ENCODE assay signal across 11 cellular contexts in genomic region chr2:215983581-215984351, GRCh38. TPM values are rescaled to one million over a fixed set of nuclear protein-coding genes. Genes with fewer than 3 reads are reported as not detected.
A peak's percentile ranks its signal among the peaks of the same experiment; 100 is the strongest.
DNase-seq lines count a peak whose midpoint lies in the region; ATAC-seq and TF ChIP-seq lines count a peak whose summit lies in the region.
"Had no signal": no experiment of that assay in that cellular context is flagged by ENCODE, and none has a peak within 500 bp of the region (broad histone marks: within the 10 kb centered on the region; RNA-seq: fewer than 3 reads in every experiment).

No MANE protein-coding gene starts in this region.

- H3K27ac ChIP-seq in upper lobe of right lung (no peak overlapping the region), RWPE1 (no peak overlapping the region)
- H3K27ac ChIP-seq: parathyroid adenoma had no signal

- DNase-seq in upper lobe of right lung (no peak), HuH-7.5 (ENCODE audit: low spot score) (no peak), D341Med (ENCODE audit: low spot score) (no peak), RWPE1 (ENCODE audit: low spot score) (no peak)
- DNase-seq: DMS153 had no signal

- H3K4me3 ChIP-seq in upper lobe of right lung: no peak overlapping the region
- H3K4me3 ChIP-seq: GM23338 had no signal

- no peaks in the 10 kb centered on the region for H3K36me3 ChIP-seq in upper lobe of right lung

- intact Hi-C loops in upper lobe of right lung (cut with DNase I): no loop called here

- CTCF ChIA-PET in RWPE1 (lab: Yijun Ruan, JAX): no interaction called here

- no peak for TF ChIP-seq POLR2A in GM18505 (IDR thresholded peaks at IDR 0.05; ENCODE audit: borderline replicate concordance, extremely low read depth, insufficient read depth, insufficient read length)

- no peaks in the 10 kb centered on the region for H3K4me1 ChIP-seq in upper lobe of right lung
- H3K4me1 ChIP-seq: parathyroid adenoma had no signal

- POLR2A ChIA-PET in RWPE1 (lab: Yijun Ruan, JAX; ENCODE audit: low non-redundant PET): no interaction called here

- no peaks in the 10 kb centered on the region for H3K9me3 ChIP-seq in upper lobe of right lung

- peak; percentile 47 for ATAC-seq in GM18505 (IDR thresholded peaks at IDR 0.05; ENCODE audit: unreplicated experiment)
- peak; percentile 42 for ATAC-seq in GM21529 (IDR thresholded peaks at IDR 0.05; ENCODE audit: unreplicated experiment)
- peak; percentile 67 for ATAC-seq in HG03378 (IDR thresholded peaks at IDR 0.05; ENCODE audit: unreplicated experiment)
- peak; percentile 54 for ATAC-seq in esophagus mucosa
- no peak for ATAC-seq in upper lobe of right lung
- ATAC-seq: GM23338 had no signal

- no peak for TF ChIP-seq CTCF in upper lobe of right lung (IDR thresholded peaks at IDR 0.05)
- TF ChIP-seq CTCF in RWPE1 (conservative IDR thresholded peaks at IDR 0.05; ENCODE audit: low read depth): no peak

- H3K27me3 ChIP-seq in upper lobe of right lung: no peaks in the 10 kb centered on the region

RNA-seq across cellular contexts. Expression of gene MREG, which starts 29.6 kb away (rescaled TPM):
- total RNA-seq in esophagus mucosa (61.9 TPM), upper lobe of right lung (16.8 TPM)
